In genomic region chr2:71183306-71183920, GRCh38 we compare ENCODE assay signal across 8 cellular contexts. TPM values are rescaled to one million over a fixed set of nuclear protein-coding genes. Genes with fewer than 3 reads are reported as not detected.
A peak's percentile ranks its signal among the peaks of the same experiment; 100 is the strongest.
DNase-seq lines count a peak whose midpoint lies in the region; ATAC-seq, FAIRE-seq and TF ChIP-seq lines count a peak whose summit lies in the region.
"Not testable (repeated sequence)": the region's sequence is repeated elsewhere in the genome, so short reads cannot be mapped to it uniquely, and the experiment has no call there.

No MANE protein-coding gene starts in this region.

- H3K9me3 Mint-ChIP-seq in CD4-positive, alpha-beta T cell, result not testable (repeated sequence)

- TF ChIP-seq POLR2A in endothelial cell of umbilical vein (IDR thresholded peaks at IDR 0.05; ENCODE audit: low read depth, low read length); HepG2 (IDR thresholded peaks at IDR 0.05; ENCODE audit: insufficient read depth in 1 of 2, low read depth in 2 of 2, low read length in 2 of 2): not testable (repeated sequence)

- not testable (repeated sequence) for H3K27me3 ChIP-seq in CD4-positive, alpha-beta T cell (ENCODE audit: control insufficient read depth, insufficient read depth, low read length); HepG2 (ENCODE audit: control insufficient read depth in 1 of 2, insufficient read depth in 2 of 2, low read length in 2 of 2); osteoblast (ENCODE audit: insufficient read depth, low read length)
- H3K27me3 ChIP-seq in endothelial cell of umbilical vein (ENCODE audit: control insufficient read depth in 2 of 2, insufficient read depth in 2 of 2, low read length in 2 of 2), result peaks cover 14 to 21% of the 10 kb centered on the region in 2 experiments

- not testable (repeated sequence) for H3K27ac ChIP-seq in CD4-positive, alpha-beta T cell (ENCODE audit: low read depth, low read length); endothelial cell of umbilical vein (ENCODE audit: insufficient read depth, low read depth, low read length); HepG2 (ENCODE audit: extremely low read length, insufficient read depth, low read length); osteoblast (ENCODE audit: low read depth, low read length)

- dilution Hi-C loops in endothelial cell of umbilical vein (cut with MboI; ENCODE audit: extremely low pct_ligation_motif_present, low sequenced_read_pairs), result not testable (repeated sequence)

- CTCF ChIA-PET in CD4-positive, alpha-beta T cell (lab: Charles Lee); endothelial cell of umbilical vein (lab: Charles Lee); HepG2 (lab: Yijun Ruan, JAX; ENCODE audit: low intra/inter-chr PET ratio, low total read pairs): not testable (repeated sequence)

- H3K4me2 ChIP-seq in endothelial cell of umbilical vein (ENCODE audit: insufficient read depth, low read length); HepG2 (ENCODE audit: low read depth, low read length): not testable (repeated sequence)
- H3K4me2 ChIP-seq in osteoblast (ENCODE audit: insufficient read depth, low read length), result peak overlapping the region; percentile 39

- not testable (repeated sequence) for H3K9ac ChIP-seq in endothelial cell of umbilical vein (replicated peaks; ENCODE audit: extremely low read depth, insufficient read depth, low read length); HepG2 (ENCODE audit: insufficient read depth, low read depth, low read length)

- not testable (repeated sequence) for H3K9me3 ChIP-seq in CD4-positive, alpha-beta T cell (ENCODE audit: control insufficient read depth, low read length); endothelial cell of umbilical vein (replicated peaks; ENCODE audit: control insufficient read depth, insufficient read depth, low read length); HepG2 (ENCODE audit: low read length); osteoblast (ENCODE audit: low read depth, low read length)

- not testable (repeated sequence) for H3K4me1 Mint-ChIP-seq in CD4-positive, alpha-beta T cell (ENCODE audit: low read depth)

- not testable (repeated sequence) for H2AFZ ChIP-seq in endothelial cell of umbilical vein (ENCODE audit: low read depth, low read length); HepG2 (ENCODE audit: low read length)
- H2AFZ ChIP-seq in osteoblast (ENCODE audit: low read length), result peak overlapping the region; percentile 62

- H3K36me3 ChIP-seq in endothelial cell of umbilical vein (ENCODE audit: control insufficient read depth in 2 of 2, extremely low read depth in 1 of 2, insufficient read depth in 2 of 2, low read length in 2 of 2); HepG2 (replicated peaks in 1 of 2; ENCODE audit: control insufficient read depth in 1 of 2, insufficient read depth in 2 of 2, low read length in 2 of 2); osteoblast (ENCODE audit: insufficient read depth, low read length): not testable (repeated sequence)

- not testable (repeated sequence) for DNase-seq in CD4-positive, alpha-beta T cell; HTR-8/SVneo (ENCODE audit: insufficient read length, low spot score); endothelial cell of umbilical vein (ENCODE audit: low read depth, low spot score); HepG2 (ENCODE audit: low spot score); osteoblast (ENCODE audit: insufficient read length, low spot score, missing footprints); urothelium cell line (ENCODE audit: low spot score)
- DNase-seq in NOMO-1 treated with DMSO at 0.1 percent for 48 hours (lab: John Stamatoyannopoulos, UW; ENCODE audit: unreplicated experiment), result peak; percentile 26
- DNase-seq in amniotic epithelial cell (ENCODE audit: low read depth), result peak; percentile 25

- peak; percentile 60 for ATAC-seq in CD4-positive, alpha-beta T cell (ENCODE audit: poor library complexity)
- not testable (repeated sequence) for ATAC-seq in HepG2

- H3K9me1 ChIP-seq in endothelial cell of umbilical vein (replicated peaks; ENCODE audit: control insufficient read depth, extremely low read depth, insufficient read depth, low read length), result not testable (repeated sequence)

- not testable (repeated sequence) for H3K4me1 ChIP-seq in endothelial cell of umbilical vein (ENCODE audit: control insufficient read depth, extremely low read depth, insufficient read depth, low read length); HepG2 (ENCODE audit: insufficient read depth, low read length); osteoblast (ENCODE audit: insufficient read depth, low read length)

- not testable (repeated sequence) for H4K20me1 ChIP-seq in endothelial cell of umbilical vein (replicated peaks; ENCODE audit: control insufficient read depth, extremely low read depth, insufficient read depth, low read length); HepG2 (ENCODE audit: insufficient read depth, low read length); osteoblast (ENCODE audit: insufficient read depth, low read length)

- not testable (repeated sequence) for TF ChIP-seq CTCF in CD4-positive, alpha-beta T cell (IDR thresholded peaks at IDR 0.05); endothelial cell of umbilical vein (IDR thresholded peaks at IDR 0.05; ENCODE audit: extremely low read depth in 1 of 2, insufficient read depth in 1 of 2, low read depth in 1 of 2, low read length in 2 of 2); HepG2 (CRISPR knock-in tag; IDR thresholded peaks at IDR 0.05); osteoblast (IDR thresholded peaks at IDR 0.05; ENCODE audit: extremely low read depth, low read depth, low read length)

- peak; percentile 42 for FAIRE-seq in HTR-8/SVneo (lab: Jason Lieb, UNC)
- peak; percentile 42 for FAIRE-seq in endothelial cell of umbilical vein (lab: Jason Lieb, UNC)
- peak; percentile 64 for FAIRE-seq in HepG2 (lab: Jason Lieb, UNC)
- FAIRE-seq in urothelium cell line (lab: Jason Lieb, UNC), result peak; percentile 55

- not testable (repeated sequence) for H3K4me3 Mint-ChIP-seq in CD4-positive, alpha-beta T cell

- POLR2A ChIA-PET in CD4-positive, alpha-beta T cell (lab: Charles Lee); endothelial cell of umbilical vein (lab: Charles Lee); HepG2 (lab: Yijun Ruan, JAX): not testable (repeated sequence)

- H3K4me3 ChIP-seq in endothelial cell of umbilical vein (replicated peaks in 1 of 3; ENCODE audit: insufficient read depth in 1 of 3, low read depth in 1 of 3, low read length in 3 of 3); HepG2 (replicated peaks in 1 of 3; ENCODE audit: insufficient read depth in 1 of 3, low read depth in 2 of 3, low read length in 3 of 3); osteoblast (ENCODE audit: insufficient read depth, low read length): not testable (repeated sequence)

- WGBS in HepG2 (ENCODE audit: low lambda C conversion rate), result 3% methylated on average over 2 of the region's 5 CpGs

- H3K36me3 Mint-ChIP-seq in CD4-positive, alpha-beta T cell (ENCODE audit: low read depth), result peaks cover 12% of the 10 kb centered on the region

- not testable (repeated sequence) for BruUV-seq in endothelial cell of umbilical vein (replicated peaks; lab: Mats Ljungman, UMichigan); HepG2 (replicated peaks; lab: Mats Ljungman, UMichigan)

- not testable (repeated sequence) for TF ChIP-seq EP300 in HepG2 (IDR thresholded peaks at IDR 0.05; ENCODE audit: low read depth in 2 of 2, low read length in 2 of 2); HepG2 (CRISPR knock-in tag; IDR thresholded peaks at IDR 0.05; ENCODE audit: borderline replicate concordance)

- not testable (repeated sequence) for H3K79me2 ChIP-seq in endothelial cell of umbilical vein (ENCODE audit: control insufficient read depth, insufficient read depth, low read length); HepG2 (ENCODE audit: insufficient read depth, low read length); osteoblast (ENCODE audit: insufficient read depth, low read length)

- TF ChIP-seq RAD21 in HepG2 (CRISPR knock-in tag; IDR thresholded peaks at IDR 0.05), result not testable (repeated sequence)

- in situ Hi-C loops in HepG2 (cut with HindIII; ENCODE audit: extremely low pct_ligation_motif_present, low pct_unique_long_range_greater_than_20kb), result not testable (repeated sequence)

- intact Hi-C loops in CD4-positive, alpha-beta T cell (cut with DNase I, micrococcal nuclease); endothelial cell of umbilical vein (cut with micrococcal nuclease); HepG2 (cut with micrococcal nuclease; ENCODE audit: unreplicated experiment): not testable (repeated sequence)

- H3K27ac Mint-ChIP-seq in CD4-positive, alpha-beta T cell, result not testable (repeated sequence)

- H3K27me3 Mint-ChIP-seq in CD4-positive, alpha-beta T cell, result not testable (repeated sequence)

RNA-seq across cellular contexts. Expression of gene PAIP2B, which starts 43.5 kb away (rescaled TPM):
- 1 to 10 TPM; 2.3 to 2.5 TPM for total RNA-seq in CD4-positive, alpha-beta T cell
- total RNA-seq in endothelial cell of umbilical vein, result 0.58 and 0.62 TPM in 2 replicates
- 0.13 and 0.21 TPM in 2 replicates for polyA plus RNA-seq in endothelial cell of umbilical vein
- polyA plus RNA-seq in endothelial cell of umbilical vein (2011; cell fraction: cytosol; rRNA removed), result 0.18 and 0.23 TPM in 2 replicates
- 0.24 and 0.30 TPM in 2 replicates for polyA plus RNA-seq in endothelial cell of umbilical vein (2011; cell fraction: nucleus; rRNA removed)
- polyA plus RNA-seq in endothelial cell of umbilical vein (2012), result 0.33 and 0.37 TPM in 2 replicates
- polyA minus RNA-seq in endothelial cell of umbilical vein, result 0.36 and 0.55 TPM in 2 replicates
- polyA minus RNA-seq in endothelial cell of umbilical vein (2011; cell fraction: cytosol; rRNA and poly(A)+ RNA removed), result not detected
- 0.19 TPM in 2 replicates for polyA minus RNA-seq in endothelial cell of umbilical vein (2011; cell fraction: nucleus; rRNA and poly(A)+ RNA removed)
- total RNA-seq in HepG2 (2016; rRNA removed; fragmentation: Illumina TruSeq; extraction: Trizol), result 0.29 and 0.46 TPM in 2 replicates
- total RNA-seq in HepG2 (2016; cell fraction: cytosol; rRNA removed; fragmentation: Illumina TruSeq; extraction: Trizol; ENCODE audit: low read depth), result under 0.01 TPM in 1 of 2 replicates, not detected in the other
- total RNA-seq in HepG2 (2016; cell fraction: insoluble cytoplasmic fraction; rRNA removed; fragmentation: Illumina TruSeq; extraction: Trizol), result 0.26 and 0.46 TPM in 2 replicates
- total RNA-seq in HepG2 (2016; cell fraction: membrane; rRNA removed; fragmentation: Illumina TruSeq; extraction: Trizol), result 0.12 and 0.17 TPM in 2 replicates
- 0.25 TPM in 2 replicates for total RNA-seq in HepG2 (2016; cell fraction: nucleus; rRNA removed; fragmentation: Illumina TruSeq; extraction: Trizol)
- 0.16 and 0.18 TPM in 2 replicates for polyA plus RNA-seq in HepG2 (2011; rRNA removed)
- 0.08 and 0.21 TPM in 2 replicates for polyA plus RNA-seq in HepG2 (2011; cell fraction: cytosol; rRNA removed)
- 0.08 and 0.24 TPM in 2 replicates for polyA plus RNA-seq in HepG2 (2011; cell fraction: nucleus; rRNA removed)
- polyA plus RNA-seq in HepG2 (2012), result 0.31 and 0.78 TPM in 2 replicates
- polyA plus RNA-seq in HepG2 (2016; cell fraction: cytosol; fragmentation: Illumina TruSeq; extraction: Trizol; ENCODE audit: low read depth), result 0.03 and 0.05 TPM in 2 replicates
- 0.28 and 0.29 TPM in 2 replicates for polyA plus RNA-seq in HepG2 (2016; cell fraction: insoluble cytoplasmic fraction; fragmentation: Illumina TruSeq; extraction: Trizol; ENCODE audit: low read depth)
- 0.05 and 0.06 TPM in 2 replicates for polyA plus RNA-seq in HepG2 (2016; cell fraction: membrane; fragmentation: Illumina TruSeq; extraction: Trizol; ENCODE audit: low read depth)
- 0.26 and 0.29 TPM in 2 replicates for polyA plus RNA-seq in HepG2 (2016; cell fraction: nucleus; fragmentation: Illumina TruSeq; extraction: Trizol; ENCODE audit: insufficient read depth, low read depth)
- 0.02 and 0.14 TPM in 2 replicates for polyA minus RNA-seq in HepG2 (2011; rRNA and poly(A)+ RNA removed; ENCODE audit: low replicate concordance)
- 0.18 and 0.30 TPM in 2 replicates for polyA minus RNA-seq in HepG2 (2011; cell fraction: cytosol; rRNA and poly(A)+ RNA removed)
- polyA minus RNA-seq in HepG2 (2011; cell fraction: nucleus; rRNA and poly(A)+ RNA removed), result 0.26 and 0.37 TPM in 2 replicates
- total RNA-seq in osteoblast, result 0.36 and 0.59 TPM in 2 replicates

RNA-seq across cellular contexts. Expression of gene MPHOSPH10, which starts 53.0 kb away (rescaled TPM):
- 10 to 100 TPM; 36.7 to 38.2 TPM for total RNA-seq in CD4-positive, alpha-beta T cell
- total RNA-seq in endothelial cell of umbilical vein (31.4 and 38.8 TPM in 2 replicates), HepG2 (2016; rRNA removed; fragmentation: Illumina TruSeq; extraction: Trizol) (137 and 201 TPM in 2 replicates), osteoblast (15.0 and 17.0 TPM in 2 replicates)
- polyA plus RNA-seq in endothelial cell of umbilical vein (3.0 and 4.4 TPM in 2 replicates), HepG2 (2011; rRNA removed) (21.4 and 37.8 TPM in 2 replicates)
- polyA plus RNA-seq in endothelial cell of umbilical vein (2011; cell fraction: cytosol; rRNA removed), result 7.6 and 8.7 TPM in 2 replicates
- polyA plus RNA-seq in endothelial cell of umbilical vein (2011; cell fraction: nucleus; rRNA removed), result 12.2 and 18.2 TPM in 2 replicates
- polyA plus RNA-seq in endothelial cell of umbilical vein (2012), result 22.3 and 31.5 TPM in 2 replicates
- polyA minus RNA-seq in endothelial cell of umbilical vein, result 4.8 and 4.9 TPM in 2 replicates
- 14.4 TPM for polyA minus RNA-seq in endothelial cell of umbilical vein (2011; cell fraction: cytosol; rRNA and poly(A)+ RNA removed)
- polyA minus RNA-seq in endothelial cell of umbilical vein (2011; cell fraction: nucleus; rRNA and poly(A)+ RNA removed), result 12.8 and 14.5 TPM in 2 replicates
- 24.8 and 26.8 TPM in 2 replicates for total RNA-seq in HepG2 (2016; cell fraction: cytosol; rRNA removed; fragmentation: Illumina TruSeq; extraction: Trizol; ENCODE audit: low read depth)
- 141 and 201 TPM in 2 replicates for total RNA-seq in HepG2 (2016; cell fraction: insoluble cytoplasmic fraction; rRNA removed; fragmentation: Illumina TruSeq; extraction: Trizol)
- total RNA-seq in HepG2 (2016; cell fraction: membrane; rRNA removed; fragmentation: Illumina TruSeq; extraction: Trizol), result 59.1 and 67.5 TPM in 2 replicates
- total RNA-seq in HepG2 (2016; cell fraction: nucleus; rRNA removed; fragmentation: Illumina TruSeq; extraction: Trizol), result 97.8 and 104 TPM in 2 replicates
- polyA plus RNA-seq in HepG2 (2011; cell fraction: cytosol; rRNA removed), result 12.6 and 13.9 TPM in 2 replicates
- 27.5 and 27.6 TPM in 2 replicates for polyA plus RNA-seq in HepG2 (2011; cell fraction: nucleus; rRNA removed)
- 40.5 and 55.7 TPM in 2 replicates for polyA plus RNA-seq in HepG2 (2012)
- polyA plus RNA-seq in HepG2 (2016; cell fraction: cytosol; fragmentation: Illumina TruSeq; extraction: Trizol; ENCODE audit: low read depth), result 11.5 and 12.0 TPM in 2 replicates
- polyA plus RNA-seq in HepG2 (2016; cell fraction: insoluble cytoplasmic fraction; fragmentation: Illumina TruSeq; extraction: Trizol; ENCODE audit: low read depth), result 227 and 245 TPM in 2 replicates
- polyA plus RNA-seq in HepG2 (2016; cell fraction: membrane; fragmentation: Illumina TruSeq; extraction: Trizol; ENCODE audit: low read depth), result 34.6 and 35.3 TPM in 2 replicates
- polyA plus RNA-seq in HepG2 (2016; cell fraction: nucleus; fragmentation: Illumina TruSeq; extraction: Trizol; ENCODE audit: insufficient read depth, low read depth), result 171 and 172 TPM in 2 replicates
- polyA minus RNA-seq in HepG2 (2011; rRNA and poly(A)+ RNA removed; ENCODE audit: low replicate concordance), result 10.5 and 15.8 TPM in 2 replicates
- polyA minus RNA-seq in HepG2 (2011; cell fraction: cytosol; rRNA and poly(A)+ RNA removed), result 21.2 and 26.5 TPM in 2 replicates
- polyA minus RNA-seq in HepG2 (2011; cell fraction: nucleus; rRNA and poly(A)+ RNA removed), result 78.7 and 82.7 TPM in 2 replicates

RNA-seq across cellular contexts. Expression of gene MCEE, which starts 53.4 kb away (rescaled TPM):
- 1 to 10 TPM; 4.3 to 8.0 TPM for total RNA-seq in CD4-positive, alpha-beta T cell
- total RNA-seq in endothelial cell of umbilical vein, result 6.8 and 9.9 TPM in 2 replicates
- 4.0 and 4.9 TPM in 2 replicates for polyA plus RNA-seq in endothelial cell of umbilical vein
- polyA plus RNA-seq in endothelial cell of umbilical vein (2011; cell fraction: cytosol; rRNA removed), result 5.4 and 6.2 TPM in 2 replicates
- 10.3 and 10.4 TPM in 2 replicates for polyA plus RNA-seq in endothelial cell of umbilical vein (2011; cell fraction: nucleus; rRNA removed)
- polyA plus RNA-seq in endothelial cell of umbilical vein (2012), result 8.0 and 8.2 TPM in 2 replicates
- 2.7 and 3.5 TPM in 2 replicates for polyA minus RNA-seq in endothelial cell of umbilical vein
- polyA minus RNA-seq in endothelial cell of umbilical vein (2011; cell fraction: cytosol; rRNA and poly(A)+ RNA removed), result 5.7 TPM
- 7.8 and 8.1 TPM in 2 replicates for polyA minus RNA-seq in endothelial cell of umbilical vein (2011; cell fraction: nucleus; rRNA and poly(A)+ RNA removed)
- 56.1 and 66.9 TPM in 2 replicates for total RNA-seq in HepG2 (2016; rRNA removed; fragmentation: Illumina TruSeq; extraction: Trizol)
- total RNA-seq in HepG2 (2016; cell fraction: cytosol; rRNA removed; fragmentation: Illumina TruSeq; extraction: Trizol; ENCODE audit: low read depth), result 22.7 and 26.1 TPM in 2 replicates
- total RNA-seq in HepG2 (2016; cell fraction: insoluble cytoplasmic fraction; rRNA removed; fragmentation: Illumina TruSeq; extraction: Trizol), result 61.5 and 66.5 TPM in 2 replicates
- total RNA-seq in HepG2 (2016; cell fraction: membrane; rRNA removed; fragmentation: Illumina TruSeq; extraction: Trizol), result 35.2 and 36.9 TPM in 2 replicates
- total RNA-seq in HepG2 (2016; cell fraction: nucleus; rRNA removed; fragmentation: Illumina TruSeq; extraction: Trizol), result 77.4 and 90.5 TPM in 2 replicates
- polyA plus RNA-seq in HepG2 (2011; rRNA removed), result 23.5 and 32.0 TPM in 2 replicates
- 15.9 and 19.6 TPM in 2 replicates for polyA plus RNA-seq in HepG2 (2011; cell fraction: cytosol; rRNA removed)
- 35.0 and 56.3 TPM in 2 replicates for polyA plus RNA-seq in HepG2 (2011; cell fraction: nucleus; rRNA removed)
- 27.8 and 41.9 TPM in 2 replicates for polyA plus RNA-seq in HepG2 (2012)
- polyA plus RNA-seq in HepG2 (2016; cell fraction: cytosol; fragmentation: Illumina TruSeq; extraction: Trizol; ENCODE audit: low read depth), result 23.8 and 24.1 TPM in 2 replicates
- polyA plus RNA-seq in HepG2 (2016; cell fraction: insoluble cytoplasmic fraction; fragmentation: Illumina TruSeq; extraction: Trizol; ENCODE audit: low read depth), result 52.5 and 59.2 TPM in 2 replicates
- 25.0 and 27.3 TPM in 2 replicates for polyA plus RNA-seq in HepG2 (2016; cell fraction: membrane; fragmentation: Illumina TruSeq; extraction: Trizol; ENCODE audit: low read depth)
- 106 and 118 TPM in 2 replicates for polyA plus RNA-seq in HepG2 (2016; cell fraction: nucleus; fragmentation: Illumina TruSeq; extraction: Trizol; ENCODE audit: insufficient read depth, low read depth)
- polyA minus RNA-seq in HepG2 (2011; rRNA and poly(A)+ RNA removed; ENCODE audit: low replicate concordance), result 8.4 and 24.6 TPM in 2 replicates
- 7.8 and 11.8 TPM in 2 replicates for polyA minus RNA-seq in HepG2 (2011; cell fraction: cytosol; rRNA and poly(A)+ RNA removed)
- polyA minus RNA-seq in HepG2 (2011; cell fraction: nucleus; rRNA and poly(A)+ RNA removed), result 42.6 and 78.7 TPM in 2 replicates
- total RNA-seq in osteoblast, result 21.4 and 24.2 TPM in 2 replicates
